12 cellular contexts compared by ENCODE assay signal in the genomic region with DNA sequence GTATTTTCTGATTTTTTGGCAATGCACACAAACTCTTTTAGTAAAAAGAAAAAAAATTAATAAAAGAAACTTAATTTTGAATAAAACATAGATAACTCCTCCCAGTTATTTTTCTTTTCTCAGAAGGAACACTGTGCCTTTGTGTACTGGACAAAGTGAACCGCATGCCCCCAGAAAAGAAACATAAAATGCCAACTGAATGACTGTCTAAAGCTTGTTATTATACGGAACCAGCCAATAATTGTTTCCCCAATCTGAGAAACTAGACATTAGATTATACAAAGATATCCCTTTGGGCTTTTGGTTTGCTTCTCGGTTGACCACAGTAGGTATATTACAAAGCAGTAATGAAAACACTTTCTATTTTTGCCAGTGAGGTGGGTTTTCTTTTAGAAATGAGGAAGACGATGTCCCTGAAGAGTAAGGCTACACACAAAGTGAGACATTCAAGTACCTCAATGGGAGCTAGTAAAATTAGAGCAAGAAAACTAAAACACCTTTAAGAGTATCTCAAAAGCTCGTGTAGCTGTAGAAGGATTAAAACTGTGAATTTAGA. TPM values are rescaled to one million over a fixed set of nuclear protein-coding genes. Genes with fewer than 3 reads are reported as not detected.
DNase-seq lines count a peak whose midpoint lies in the region; ATAC-seq, FAIRE-seq and TF ChIP-seq lines count a peak whose summit lies in the region.
"Not testable (repeated sequence)": the region's sequence is repeated elsewhere in the genome, so short reads cannot be mapped to it uniquely, and the experiment has no call there.
"Had no signal": no experiment of that assay in that cellular context is flagged by ENCODE, and none has a peak within 500 bp of the region (broad histone marks: within the 10 kb centered on the region; RNA-seq: fewer than 3 reads in every experiment).

No MANE protein-coding gene starts in this region.

- TF ChIP-seq EP300 in K562 (IDR thresholded peaks at IDR 0.05; ENCODE audit: low read length) = not testable (repeated sequence)

- not testable (repeated sequence) for H3K27me3 ChIP-seq in K562 (ENCODE audit: control insufficient read depth in 2 of 2, insufficient read depth in 2 of 2, low read length in 2 of 2); smooth muscle cell (ENCODE audit: low read depth)

- H3K9ac ChIP-seq in K562 (ENCODE audit: insufficient read depth in 1 of 2, low read depth in 2 of 2, low read length in 2 of 2); smooth muscle cell (ENCODE audit: low read depth): not testable (repeated sequence)

- H3K4me2 ChIP-seq in K562 (ENCODE audit: insufficient read depth, low read length); smooth muscle cell: not testable (repeated sequence)

- FAIRE-seq in K562 (lab: Jason Lieb, UNC) = peak; percentile 54

- H3F3A ChIP-seq in smooth muscle cell (ENCODE audit: low read depth) = not testable (repeated sequence)

- not testable (repeated sequence) for TF ChIP-seq CTCF in K562 (IDR thresholded peaks at IDR 0.05 in 2 of 3, conservative IDR thresholded peaks at IDR 0.05 in 1 of 3; ENCODE audit: insufficient read depth in 2 of 3, low read depth in 1 of 3, low read length in 3 of 3); smooth muscle cell (IDR thresholded peaks at IDR 0.05; ENCODE audit: borderline replicate concordance, insufficient read depth, poor library complexity, severe bottlenecking)

- H3K4me3 ChIP-seq in K562, smooth muscle cell: not testable (repeated sequence)

- BruUV-seq in K562 (replicated peaks; lab: Mats Ljungman, UMichigan) = not testable (repeated sequence)

- POLR2A ChIA-PET in K562 (lab: Yijun Ruan, JAX) = not testable (repeated sequence)

- intact Hi-C loops in K562 (cut with micrococcal nuclease) = not testable (repeated sequence)

- H3K79me2 ChIP-seq in K562 (ENCODE audit: control insufficient read depth, insufficient read depth, low read length) = not testable (repeated sequence)
- peaks cover 85% of the 10 kb centered on the region for H3K79me2 ChIP-seq in smooth muscle cell (ENCODE audit: low read depth)

- not testable (repeated sequence) for H3K9me1 ChIP-seq in K562 (ENCODE audit: control insufficient read depth, insufficient read depth, low read length)

- not testable (repeated sequence) for H3K9me3 ChIP-seq in K562 (replicated peaks; ENCODE audit: control insufficient read depth, insufficient read depth, low read depth, low read length); smooth muscle cell (replicated peaks; ENCODE audit: low read depth)

- H4K20me1 ChIP-seq in K562 (replicated peaks; ENCODE audit: control insufficient read depth, insufficient read depth, low read length) = not testable (repeated sequence)
- H4K20me1 ChIP-seq in smooth muscle cell (ENCODE audit: low read depth) = peaks cover 49% of the 10 kb centered on the region

- not testable (repeated sequence) for TF ChIP-seq POLR2A in K562 (conservative IDR thresholded peaks at IDR 0.05)

- not testable (repeated sequence) for TF ChIP-seq RAD21 in K562 (CRISPR knock-in tag; conservative IDR thresholded peaks at IDR 0.05 in 1 of 2, IDR thresholded peaks at IDR 0.05 in 1 of 2)

- CTCF ChIA-PET in K562 (lab: Yijun Ruan, JAX; ENCODE audit: low intra/inter-chr PET ratio) = not testable (repeated sequence)

- H3K27ac ChIP-seq in K562 (ENCODE audit: extremely low read depth, low read depth, low read length) = not testable (repeated sequence)
- peak overlapping the region; percentile 50 for H3K27ac ChIP-seq in smooth muscle cell (ENCODE audit: low read depth)

- WGBS in K562 (ENCODE audit: insufficient coverage, low coverage, missing lambda C conversion rate) = 0% methylated on average over 5 of the region's 5 CpGs
- 83% methylated on average over 5 of the region's 5 CpGs for WGBS in smooth muscle cell (ENCODE audit: low lambda C conversion rate)

- H2AFZ ChIP-seq in K562 (ENCODE audit: low read depth, low read length); smooth muscle cell (ENCODE audit: low read depth): not testable (repeated sequence)

- peak; percentile 8 for DNase-seq in EL
- DNase-seq in K562 (ENCODE audit: extremely low read depth in 1 of 4, low spot score in 3 of 4); smooth muscle cell (lab: John Stamatoyannopoulos, UW; ENCODE audit: unreplicated experiment): not testable (repeated sequence)

- in situ Hi-C loops in K562 (cut with MboI) = not testable (repeated sequence)

- H3K4me1 ChIP-seq in K562 (replicated peaks in 1 of 2; ENCODE audit: control insufficient read depth in 2 of 2, insufficient read depth in 2 of 2, low read length in 2 of 2); smooth muscle cell (ENCODE audit: low read depth): not testable (repeated sequence)

- peak; percentile 59 for ATAC-seq in GM18867 (IDR thresholded peaks at IDR 0.05; ENCODE audit: unreplicated experiment)
- peak; percentile 39 for ATAC-seq in GM21390 (IDR thresholded peaks at IDR 0.05; ENCODE audit: unreplicated experiment)
- peak; percentile 66 for ATAC-seq in HG02759 (IDR thresholded peaks at IDR 0.05; ENCODE audit: unreplicated experiment)
- ATAC-seq in HG03342 (IDR thresholded peaks at IDR 0.05; ENCODE audit: unreplicated experiment) = peak; percentile 67
- ATAC-seq in HG03565 (IDR thresholded peaks at IDR 0.05; ENCODE audit: unreplicated experiment) = peak; percentile 76
- not testable (repeated sequence) for ATAC-seq in K562

- H3K36me3 ChIP-seq in K562 (ENCODE audit: control insufficient read depth, insufficient read depth, low read length); smooth muscle cell (ENCODE audit: low read depth): not testable (repeated sequence)

RNA-seq across cellular contexts. Expression of a gene that starts 25.3 kb away (rescaled TPM):
- total RNA-seq in K562 (2011; cell fraction: chromatin; rRNA removed; ENCODE audit: low replicate concordance) = not detected in 2 replicates
- not detected in 2 replicates for total RNA-seq in K562 (2011; cell fraction: nucleolus; rRNA removed)
- not detected in 2 replicates for total RNA-seq in K562 (2011; cell fraction: nucleoplasm; rRNA removed)
- total RNA-seq in K562 (2014; rRNA removed) = not detected in 2 replicates
- not detected in 2 replicates for total RNA-seq in K562 (2014; rRNA removed; fragmentation: Illumina TruSeq; extraction: Trizol)
- total RNA-seq in K562 (2015; rRNA removed; fragmentation: Illumina TruSeq; extraction: Trizol) = not detected in 2 replicates
- total RNA-seq in K562 (2021) = not detected in 2 replicates
- polyA plus RNA-seq in K562 (2011; rRNA removed) = not detected in 2 replicates
- polyA plus RNA-seq in K562 (2011; cell fraction: cytosol; rRNA removed) = not detected in 2 replicates
- polyA plus RNA-seq in K562 (2011; cell fraction: nucleus; rRNA removed) = not detected in 2 replicates
- 0.04 and 0.06 TPM in 2 replicates for polyA plus RNA-seq in K562 (2012)
- polyA plus RNA-seq in K562 (2014; fragmentation: Illumina TruSeq; extraction: Trizol) = not detected in 2 replicates
- not detected for polyA plus RNA-seq in K562 (2014; fragmentation: Nextera tagmentation; extraction: Ambion mirVana)
- not detected in 2 replicates for polyA plus RNA-seq in K562 (2014; rRNA removed)
- not detected in 2 replicates for polyA minus RNA-seq in K562 (2011; rRNA and poly(A)+ RNA removed)
- polyA minus RNA-seq in K562 (2011; cell fraction: cytosol; rRNA and poly(A)+ RNA removed) = not detected in 2 replicates
- polyA minus RNA-seq in K562 (2011; cell fraction: nucleus; rRNA and poly(A)+ RNA removed) = 0.13 TPM in 1 of 2 replicates, not detected in the other
- total RNA-seq in smooth muscle cell = 58.4 and 71.1 TPM in 2 replicates
- polyA plus RNA-seq in smooth muscle cell = 4.3 and 5.0 TPM in 2 replicates
- total RNA-seq: HepG2, HT-29 had no signal
- polyA plus RNA-seq: AG04450, CD14-positive monocyte, HepG2 had no signal

Comparison
In these comparisons a context has a peak if more than half of its experiments do, and no peak if none do; other contexts are left out.
1. RNA of a gene that starts 25.3 kb away (total RNA-seq): 58.4 to 71.1 TPM in smooth muscle cell; not detected in K562; every median in the first group is over 10 times any median in the second.